In the genomic region with DNA sequence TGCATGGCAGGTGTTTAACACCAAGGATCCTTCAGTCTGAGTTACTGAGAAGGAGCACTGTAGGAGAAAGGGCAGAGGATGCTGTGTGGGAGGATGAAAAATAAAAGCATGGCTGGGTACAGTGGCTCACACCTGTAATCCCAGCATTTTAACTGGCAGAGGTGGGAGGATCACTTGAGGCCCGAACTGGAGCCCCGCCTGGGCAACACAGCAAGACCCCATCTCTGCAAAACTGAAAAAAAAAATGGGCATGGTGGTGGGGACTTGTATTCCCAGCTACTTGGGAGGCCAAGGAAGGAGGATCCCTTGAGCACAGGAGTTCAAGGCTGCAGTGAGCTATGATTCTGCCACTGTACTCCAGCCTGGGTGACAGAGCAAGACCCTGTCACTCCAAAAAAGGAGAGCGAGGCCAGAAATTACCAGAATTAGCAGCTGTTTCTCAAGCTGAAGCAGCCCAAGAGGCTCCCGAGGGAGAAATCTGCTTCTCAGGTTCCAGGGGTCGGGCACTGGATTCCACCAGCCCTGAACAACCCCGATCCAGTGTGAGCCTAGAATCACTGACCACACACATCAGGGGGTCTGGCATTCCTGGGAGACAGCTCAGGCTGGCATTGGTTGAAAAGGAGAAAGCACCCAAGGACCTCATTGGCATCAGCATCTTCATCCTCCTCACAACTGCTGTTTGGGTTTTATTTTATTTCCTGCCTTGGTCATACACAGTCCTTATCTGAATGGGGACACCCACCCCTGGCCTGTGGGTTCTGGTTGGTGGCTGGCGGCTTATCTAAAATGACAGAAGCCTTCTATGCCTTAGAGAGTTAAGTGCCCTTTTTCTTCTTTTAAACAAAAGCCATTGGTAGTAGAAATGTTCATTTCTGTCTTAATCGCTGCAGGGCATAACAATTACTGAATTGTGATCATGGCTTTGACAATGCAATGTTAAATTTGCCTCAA, we compare ENCODE assay signal across 25 cellular contexts.
DNase-seq lines count a peak whose midpoint lies in the region; ATAC-seq, FAIRE-seq and TF ChIP-seq lines count a peak whose summit lies in the region.
"Had no signal": no experiment of that assay in that cellular context is flagged by ENCODE, and none has a peak within 500 bp of the region (broad histone marks: within the 10 kb centered on the region; RNA-seq: fewer than 3 reads in every experiment).

No MANE protein-coding gene starts in this region.

- no peaks in the 10 kb centered on the region for H3K9me3 ChIP-seq in HEK293 (ENCODE audit: control insufficient read depth, insufficient read depth, low read depth, low read length)
- H3K9me3 ChIP-seq: esophagus squamous epithelium, gastrocnemius medialis, tibial nerve had no signal

- CTCF ChIA-PET in HEK293 (lab: Yijun Ruan, JAX), result interaction anchor here (0.7 to 1.8 kb wide), 3 partner anchors 10 to 436 kb away, joined by 3 to 9 read pairs (median 3); no protein-coding TSS in a partner anchor

- H3K4me3 ChIP-seq in HEK293 (ENCODE audit: low read depth, low read length), result no peak overlapping the region
- H3K4me3 ChIP-seq: esophagus squamous epithelium, gastrocnemius medialis, tibial nerve had no signal

- FAIRE-seq in RCC 7860 (lab: Jason Lieb, UNC), result no peak
- FAIRE-seq: GM12892, HepG2, kidney had no signal

- no peaks in the 10 kb centered on the region for H3K36me3 Mint-ChIP-seq in brain
- no peaks in the 10 kb centered on the region for H3K36me3 Mint-ChIP-seq in activated T-cell treated with anti-CD3 and anti-CD28 coated beads, Interleukin-2, amount 50 U/mL, for 24 hours (ENCODE audit: low read depth)
- H3K36me3 Mint-ChIP-seq in activated T-helper 1 cell treated with anti-CD3 and anti-CD28 coated beads, Interleukin-12 subunit alpha, Interleukin-12 subunit beta, Interleukin-2, Interleukin-4 antibody, amounts not matched to agents 30 ng/mL and 10 ng/mL and 1 ng/mL, durations not matched to agents 14 hours and 24 hours and 36 hours (ENCODE audit: low read depth), result no peaks in the 10 kb centered on the region

- H3K4me1 Mint-ChIP-seq in brain, result peaks cover 38% of the 10 kb centered on the region
- H3K4me1 Mint-ChIP-seq in activated T-cell treated with anti-CD3 and anti-CD28 coated beads, Interleukin-2, amount 50 U/mL, for 24 hours (ENCODE audit: low read depth), result peaks cover 18% of the 10 kb centered on the region
- H3K4me1 Mint-ChIP-seq in activated T-helper 1 cell treated with anti-CD3 and anti-CD28 coated beads, Interleukin-12 subunit alpha, Interleukin-12 subunit beta, Interleukin-2, Interleukin-4 antibody, amounts not matched to agents 30 ng/mL and 10 ng/mL and 1 ng/mL, durations not matched to agents 14 hours and 24 hours and 36 hours (ENCODE audit: low read depth), result peaks cover 26% of the 10 kb centered on the region

- intact Hi-C loops in left cardiac atrium (cut with DNase I), result no loop called here
- intact Hi-C loops in activated T-helper 1 cell treated with anti-CD3 and anti-CD28 coated beads, Interleukin-12 subunit alpha, Interleukin-12 subunit beta, Interleukin-2, Interleukin-4 antibody, amounts not matched to agents 30 ng/mL and 10 ng/mL and 1 ng/mL, durations not matched to agents 14 hours and 24 hours and 36 hours (cut with micrococcal nuclease), result no loop called here

- POLR2A ChIA-PET in HEK293 (lab: Yijun Ruan, JAX), result no interaction called here

- peak overlapping the region in 4 of 5 experiments; percentile 45 to 69 (median 59) for H3K27ac Mint-ChIP-seq in brain
- no peak overlapping the region for H3K27ac Mint-ChIP-seq in activated T-cell treated with anti-CD3 and anti-CD28 coated beads, Interleukin-2, amount 50 U/mL, for 24 hours
- H3K27ac Mint-ChIP-seq in activated T-helper 1 cell treated with anti-CD3 and anti-CD28 coated beads, Interleukin-12 subunit alpha, Interleukin-12 subunit beta, Interleukin-2, Interleukin-4 antibody, amounts not matched to agents 30 ng/mL and 10 ng/mL and 1 ng/mL, durations not matched to agents 14 hours and 24 hours and 36 hours, result no peak overlapping the region
- H3K27ac Mint-ChIP-seq: activated naive CD8-positive, alpha-beta T cell treated with anti-CD3 and anti-CD28 coated beads for 36 hours; activated T-helper 2 cell treated with anti-CD3 and anti-CD28 coated beads, Interferon-gamma antibody, Interleukin-2, Interleukin-4, amounts not matched to agents 10 μg/mL and 5 μg/mL and 100 μg/mL, durations not matched to agents 14 hours and 24 hours and 36 hours; effector memory CD8-positive, alpha-beta T cell; stimulated activated naive CD8-positive, alpha-beta T cell treated with anti-CD3 and anti-CD28 coated beads, Interleukin-15, Interleukin-2, amounts not matched to agents 100 ng/mL and 50 ng/mL, for 24 hours had no signal

- H3K27me3 Mint-ChIP-seq in brain, result peaks cover 3% of the 10 kb centered on the region
- H3K27me3 Mint-ChIP-seq in activated T-cell treated with anti-CD3 and anti-CD28 coated beads, Interleukin-2, amount 50 U/mL, for 24 hours, result peaks cover 6% of the 10 kb centered on the region
- H3K27me3 Mint-ChIP-seq in activated T-helper 1 cell treated with anti-CD3 and anti-CD28 coated beads, Interleukin-12 subunit alpha, Interleukin-12 subunit beta, Interleukin-2, Interleukin-4 antibody, amounts not matched to agents 30 ng/mL and 10 ng/mL and 1 ng/mL, durations not matched to agents 14 hours and 24 hours and 36 hours (ENCODE audit: insufficient read depth), result peaks cover 19% of the 10 kb centered on the region

- no peak overlapping the region for H3K27ac ChIP-seq in HEK293 (ENCODE audit: extremely low read depth, low read depth, low read length)
- H3K27ac ChIP-seq: esophagus squamous epithelium, gastrocnemius medialis, tibial nerve had no signal

- no peaks in the 10 kb centered on the region for H3K4me1 ChIP-seq in HEK293 (ENCODE audit: control insufficient read depth, insufficient read depth, low read length)

- TF ChIP-seq CTCF in HEK293 (tag by site-specific recombination; IDR thresholded peaks at IDR 0.05) (no peak), brain (conservative IDR thresholded peaks at IDR 0.05) (no peak)

- ATAC-seq in left cardiac atrium, result no peak
- no peak for ATAC-seq in GM19023 (IDR thresholded peaks at IDR 0.05; ENCODE audit: unreplicated experiment)
- ATAC-seq: effector memory CD8-positive, alpha-beta T cell; gastrocnemius medialis; HepG2 had no signal

- no peaks in the 10 kb centered on the region for H3K36me3 ChIP-seq in HEK293 (ENCODE audit: control insufficient read depth in 2 of 2, insufficient read depth in 1 of 2, low read length in 2 of 2)
- H3K36me3 ChIP-seq: esophagus squamous epithelium, gastrocnemius medialis, tibial nerve had no signal

- DNase-seq in RCC 7860 (ENCODE audit: low spot score), result peak; percentile 13
- DNase-seq in pons (ENCODE audit: low spot score), result peak; percentile 56
- no peak for DNase-seq in left cardiac atrium
- no peak for DNase-seq in activated T-cell treated with anti-CD3 and anti-CD28 coated beads, Interleukin-2, amount 50 U/mL, for 24 hours
- no peak for DNase-seq in activated T-helper 1 cell treated with anti-CD3 and anti-CD28 coated beads, Interleukin-12 subunit alpha, Interleukin-12 subunit beta, Interleukin-2, Interleukin-4 antibody, amounts not matched to agents 30 ng/mL and 10 ng/mL and 1 ng/mL, durations not matched to agents 14 hours and 24 hours and 36 hours (ENCODE audit: low spot score)
- DNase-seq: activated naive CD8-positive, alpha-beta T cell treated with anti-CD3 and anti-CD28 coated beads for 36 hours; COR-L47; DMS79; effector memory CD8-positive, alpha-beta T cell; esophagus squamous epithelium; gastrocnemius medialis; kidney; NCI-H1417 treated with DMSO at 0.1 percent for 48 hours; NCI-H2107; NCI-H526 treated with DMSO at 0.1 percent for 48 hours; SHP77 treated with DMSO at 0.1 percent for 48 hours; T-helper 1 cell had no signal

- H3K4me3 Mint-ChIP-seq in brain, result no peak overlapping the region
- H3K4me3 Mint-ChIP-seq in activated T-cell treated with anti-CD3 and anti-CD28 coated beads, Interleukin-2, amount 50 U/mL, for 24 hours, result no peak overlapping the region
- no peak overlapping the region for H3K4me3 Mint-ChIP-seq in activated T-helper 1 cell treated with anti-CD3 and anti-CD28 coated beads, Interleukin-12 subunit alpha, Interleukin-12 subunit beta, Interleukin-2, Interleukin-4 antibody, amounts not matched to agents 30 ng/mL and 10 ng/mL and 1 ng/mL, durations not matched to agents 14 hours and 24 hours and 36 hours
- H3K4me3 Mint-ChIP-seq: activated naive CD8-positive, alpha-beta T cell treated with anti-CD3 and anti-CD28 coated beads for 36 hours; effector memory CD8-positive, alpha-beta T cell; stimulated activated naive CD8-positive, alpha-beta T cell treated with anti-CD3 and anti-CD28 coated beads, Interleukin-15, Interleukin-2, amounts not matched to agents 100 ng/mL and 50 ng/mL, for 24 hours had no signal

- H3K9me3 Mint-ChIP-seq in brain, result peaks cover 0 to 4% (median 0%) of the 10 kb centered on the region in 5 experiments
- no peaks in the 10 kb centered on the region for H3K9me3 Mint-ChIP-seq in activated T-cell treated with anti-CD3 and anti-CD28 coated beads, Interleukin-2, amount 50 U/mL, for 24 hours
- H3K9me3 Mint-ChIP-seq in activated T-helper 1 cell treated with anti-CD3 and anti-CD28 coated beads, Interleukin-12 subunit alpha, Interleukin-12 subunit beta, Interleukin-2, Interleukin-4 antibody, amounts not matched to agents 30 ng/mL and 10 ng/mL and 1 ng/mL, durations not matched to agents 14 hours and 24 hours and 36 hours, result no peaks in the 10 kb centered on the region
- H3K9me3 Mint-ChIP-seq: activated naive CD8-positive, alpha-beta T cell treated with anti-CD3 and anti-CD28 coated beads for 36 hours; activated T-helper 2 cell treated with anti-CD3 and anti-CD28 coated beads, Interferon-gamma antibody, Interleukin-2, Interleukin-4, amounts not matched to agents 10 μg/mL and 5 μg/mL and 100 μg/mL, durations not matched to agents 14 hours and 24 hours and 36 hours; effector memory CD8-positive, alpha-beta T cell; stimulated activated naive CD8-positive, alpha-beta T cell treated with anti-CD3 and anti-CD28 coated beads, Interleukin-15, Interleukin-2, amounts not matched to agents 100 ng/mL and 50 ng/mL, for 24 hours had no signal

TF ChIP-seq in HEK293, 187 proteins besides CTCF, POLR2A, EP300 and RAD21 (continues in another document):
- TF ChIP-seq ZEB2 (tag by site-specific recombination; IDR thresholded peaks at IDR 0.05), result no peak
- no peak for TF ChIP-seq OVOL3 (tag by site-specific recombination; IDR thresholded peaks at IDR 0.05)

Comparison
In these comparisons a context has a peak if more than half of its experiments do, and no peak if none do; other contexts are left out.
1. DNase-seq: peak in RCC 7860 (single experiment) and pons (single experiment); none in left cardiac atrium (single experiment), activated T-cell treated with anti-CD3 and anti-CD28 coated beads, Interleukin-2, amount 50 U/mL, for 24 hours (single experiment) and activated T-helper 1 cell treated with anti-CD3 and anti-CD28 coated beads, Interleukin-12 subunit alpha, Interleukin-12 subunit beta, Interleukin-2, Interleukin-4 antibody, amounts not matched to agents 30 ng/mL and 10 ng/mL and 1 ng/mL, durations not matched to agents 14 hours and 24 hours and 36 hours (single experiment).
2. H3K27ac Mint-ChIP-seq: peak in brain (4 of 5); none in activated T-cell treated with anti-CD3 and anti-CD28 coated beads, Interleukin-2, amount 50 U/mL, for 24 hours (single experiment) and activated T-helper 1 cell treated with anti-CD3 and anti-CD28 coated beads, Interleukin-12 subunit alpha, Interleukin-12 subunit beta, Interleukin-2, Interleukin-4 antibody, amounts not matched to agents 30 ng/mL and 10 ng/mL and 1 ng/mL, durations not matched to agents 14 hours and 24 hours and 36 hours (single experiment).